1 cellular context compared by ENCODE assay signal in genomic region chr1:204556458-204557052, GRCh38.
TF ChIP-seq lines count a peak whose summit lies in the region.

No MANE protein-coding gene starts in this region.

TF ChIP-seq in WTC11, 78 proteins besides CTCF, POLR2A, EP300 and RAD21:
- TF ChIP-seq ZNF416 (CRISPR knock-in tag; IDR thresholded peaks at IDR 0.05) (no peak), SOX15 (CRISPR knock-in tag; IDR thresholded peaks at IDR 0.05) (no peak), GABPB1 (CRISPR knock-in tag; IDR thresholded peaks at IDR 0.05) (no peak), ZNF425 (CRISPR knock-in tag; conservative IDR thresholded peaks at IDR 0.05) (no peak), HMGA2 (CRISPR knock-in tag; IDR thresholded peaks at IDR 0.05) (no peak), ZNF138 (CRISPR knock-in tag; conservative IDR thresholded peaks at IDR 0.05) (no peak), NFATC4 (CRISPR knock-in tag; IDR thresholded peaks at IDR 0.05) (no peak), PRRX2 (CRISPR knock-in tag; IDR thresholded peaks at IDR 0.05) (no peak), EMX1 (CRISPR knock-in tag; IDR thresholded peaks at IDR 0.05) (no peak), SP1 (CRISPR knock-in tag; conservative IDR thresholded peaks at IDR 0.05) (no peak), JUN (CRISPR knock-in tag; IDR thresholded peaks at IDR 0.05) (no peak), ATF6 (CRISPR knock-in tag; IDR thresholded peaks at IDR 0.05) (no peak), ZNF396 (CRISPR knock-in tag; IDR thresholded peaks at IDR 0.05; ENCODE audit: borderline replicate concordance) (no peak), IRF1 (CRISPR knock-in tag; IDR thresholded peaks at IDR 0.05) (no peak), ZNF532 (CRISPR knock-in tag; IDR thresholded peaks at IDR 0.05; ENCODE audit: borderline replicate concordance) (no peak), E2F4 (CRISPR knock-in tag; IDR thresholded peaks at IDR 0.05; ENCODE audit: borderline replicate concordance, low read depth) (no peak), NFE2L1 (CRISPR knock-in tag; IDR thresholded peaks at IDR 0.05) (no peak)
